Comparison of ENCODE assay signal across 9 cellular contexts in the genomic region with DNA sequence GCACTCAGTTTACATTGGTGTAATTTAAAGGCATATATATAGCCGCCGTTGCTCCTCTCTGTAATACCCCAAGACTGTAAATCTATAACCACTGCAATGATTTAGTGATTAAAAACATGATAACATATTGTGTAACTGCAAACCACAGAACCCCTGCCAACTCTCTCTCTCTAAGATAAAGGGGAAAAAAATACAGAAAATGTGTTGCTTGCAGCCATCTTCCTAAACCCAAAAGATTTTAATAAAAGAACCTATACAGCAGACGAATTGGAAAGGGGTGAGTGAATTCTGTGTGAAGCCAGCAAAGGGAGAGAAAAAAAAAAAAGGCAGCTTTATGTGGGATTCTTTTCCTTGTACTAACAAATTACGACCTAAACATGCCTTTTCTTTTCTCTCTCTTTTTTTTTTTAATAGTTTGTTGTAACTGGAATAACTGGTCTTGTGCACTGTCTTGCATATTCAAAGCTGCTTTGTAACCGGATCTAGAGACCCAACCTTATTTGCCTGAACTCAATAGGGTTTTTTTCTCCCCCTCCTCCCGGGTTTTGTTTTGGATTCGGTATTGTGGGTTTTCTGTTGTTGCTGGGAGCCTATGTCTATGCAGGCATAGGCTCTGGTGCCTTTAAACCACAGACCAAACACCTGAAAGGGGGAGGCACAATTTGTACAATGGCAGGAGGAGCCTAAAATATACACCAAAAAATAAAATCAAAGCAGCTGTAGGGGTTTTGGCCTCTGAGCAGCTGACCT. TPM values are rescaled to one million over a fixed set of nuclear protein-coding genes. Genes with fewer than 3 reads are reported as not detected.
DNase-seq lines count a peak whose midpoint lies in the region; ATAC-seq, FAIRE-seq and TF ChIP-seq lines count a peak whose summit lies in the region.
"Had no signal": no experiment of that assay in that cellular context is flagged by ENCODE, and none has a peak within 500 bp of the region (broad histone marks: within the 10 kb centered on the region; RNA-seq: fewer than 3 reads in every experiment).

No MANE protein-coding gene starts in this region.

- H4K20me1 ChIP-seq in Loucy (ENCODE audit: insufficient read depth, low read length, poor library complexity, severe bottlenecking) (peaks cover 15% of the 10 kb centered on the region), mammary epithelial cell (ENCODE audit: insufficient read depth, low read length) (no peaks in the 10 kb centered on the region)

- no peak for ATAC-seq in GM19328 (IDR thresholded peaks at IDR 0.05; ENCODE audit: unreplicated experiment)

- H3K4me3 ChIP-seq in AG09309 (ENCODE audit: control insufficient read depth, low read depth, low read length) = peak overlapping the region; percentile 69
- peak overlapping the region; percentile 84 for H3K4me3 ChIP-seq in Loucy (ENCODE audit: low read length, poor library complexity, severe bottlenecking)
- peak overlapping the region in 1 of 3 experiments; percentile 30 for H3K4me3 ChIP-seq in mammary epithelial cell (replicated peaks in 1 of 3; ENCODE audit: insufficient read depth in 1 of 3, low read depth in 2 of 3, low read length in 3 of 3)
- H3K4me3 ChIP-seq in mesodermal cell (ENCODE audit: extremely low read depth, insufficient read depth, low read length, poor library complexity, severe bottlenecking) = peak overlapping the region; percentile 65

- TF ChIP-seq POLR2A in GM12891 (IDR thresholded peaks at IDR 0.05; ENCODE audit: low read depth, low read length) = no peak

- dilution Hi-C loops in mammary epithelial cell (cut with HindIII; ENCODE audit: low sequenced_read_pairs) = no loop called here

- DNase-seq in AG09309 (ENCODE audit: low read depth) = no peak
- peak; percentile 60 for DNase-seq in mammary epithelial cell
- DNase-seq in hippocampal formation (lab: John Stamatoyannopoulos, UW) = no peak
- DNase-seq in ACHN = no peak
- DNase-seq in GM12891 (ENCODE audit: insufficient read length, low spot score) = no peak
- DNase-seq: cerebellar nuclear complex had no signal

- H2AFZ ChIP-seq in Loucy (ENCODE audit: low read length) (no peak overlapping the region), mammary epithelial cell (ENCODE audit: low read depth, low read length) (no peak overlapping the region)

- no TSS peak for BruUV-seq in mammary epithelial cell (replicated peaks; lab: Mats Ljungman, UMichigan)

- H3K4me2 ChIP-seq in Loucy (ENCODE audit: low read depth, low read length, poor library complexity, severe bottlenecking) = peak overlapping the region; percentile 81
- peak overlapping the region; percentile 55 for H3K4me2 ChIP-seq in mammary epithelial cell (ENCODE audit: insufficient read depth, low read depth, low read length)

- H3K79me2 ChIP-seq in Loucy (ENCODE audit: insufficient read depth, low read length) (peaks cover 48% of the 10 kb centered on the region; the same call in 1 of the 2 replicates), mammary epithelial cell (ENCODE audit: insufficient read depth, low read length) (peaks cover 80% of the 10 kb centered on the region)

- H3K9ac ChIP-seq in Loucy (ENCODE audit: low read depth, low read length, poor library complexity, severe bottlenecking) = no peak overlapping the region
- H3K9ac ChIP-seq in mammary epithelial cell (ENCODE audit: insufficient read depth, low read length) = no peak overlapping the region

- H3K27ac ChIP-seq in mammary epithelial cell (ENCODE audit: insufficient read depth, low read depth, low read length) (peak overlapping the region; percentile 26), mesodermal cell (ENCODE audit: low read depth, low read length, severe bottlenecking) (peak overlapping the region; percentile 19)

- H3K4me1 ChIP-seq in Loucy (ENCODE audit: insufficient read depth, low read length, poor library complexity, severe bottlenecking) (peaks cover 42% of the 10 kb centered on the region), mammary epithelial cell (ENCODE audit: insufficient read depth, low read length) (peaks cover 45% of the 10 kb centered on the region), mesodermal cell (ENCODE audit: control insufficient read depth, insufficient read depth, low read length, poor library complexity, severe bottlenecking) (peaks cover 60% of the 10 kb centered on the region)

- in situ Hi-C loops in mammary epithelial cell (cut with MboI; ENCODE audit: low sequenced_read_pairs in 2 of 2) (no loop called here), ACHN (cut with HindIII; ENCODE audit: low pct_ligation_motif_present, low pct_unique_long_range_greater_than_20kb, low sequenced_read_pairs) (no loop called here)

- H3K36me3 ChIP-seq in Loucy (ENCODE audit: insufficient read depth, low read length) (no peaks in the 10 kb centered on the region), mammary epithelial cell (ENCODE audit: insufficient read depth, low read length) (no peaks in the 10 kb centered on the region), mesodermal cell (ENCODE audit: control insufficient read depth, insufficient read depth, low read length) (no peaks in the 10 kb centered on the region)

- H3K9me2 ChIP-seq in Loucy (replicated peaks; ENCODE audit: low read depth, low read length) = no peaks in the 10 kb centered on the region

- WGBS in mammary epithelial cell (ENCODE audit: low coverage, missing lambda C conversion rate) = 46% methylated on average over 6 of the region's 7 CpGs
- no CpG with 5 or more reads among the region's 7 CpGs for WGBS in mesodermal cell (ENCODE audit: insufficient coverage in 2 of 2), 2 experiments

- intact Hi-C loops in mammary epithelial cell (cut with micrococcal nuclease) = loop anchor here (2.0 to 10.0 kb wide), 3 partner anchors 222 to 820 kb away; no protein-coding TSS in a partner anchor

- TF ChIP-seq CTCF in AG09309 (IDR thresholded peaks at IDR 0.05; ENCODE audit: control insufficient read depth, insufficient read depth, low read depth, low read length, missing control alignments) (no peak), Loucy (conservative IDR thresholded peaks at IDR 0.05; ENCODE audit: low read length) (no peak), mammary epithelial cell (conservative IDR thresholded peaks at IDR 0.05 in 1 of 2, IDR thresholded peaks at IDR 0.05 in 1 of 2; ENCODE audit: extremely low read depth in 1 of 2, insufficient read depth in 1 of 2, low read depth in 1 of 2, low read length in 2 of 2) (no peak)

- no peaks in the 10 kb centered on the region for H3F3A ChIP-seq in Loucy (ENCODE audit: low read depth)

- peaks cover 5% of the 10 kb centered on the region for H3K27me3 ChIP-seq in Loucy (ENCODE audit: insufficient read depth, low read length, poor library complexity, severe bottlenecking)
- H3K27me3 ChIP-seq in mammary epithelial cell (ENCODE audit: insufficient read depth, low read length) = no peaks in the 10 kb centered on the region

- CTCF ChIA-PET in mammary epithelial cell (lab: Charles Lee; ENCODE audit: low non-redundant PET) = interaction anchor here (0.6 kb wide), 1 partner anchor 65 kb away, joined by 4 read pairs; no protein-coding TSS in a partner anchor

- no peaks in the 10 kb centered on the region for H3K9me3 ChIP-seq in Loucy (ENCODE audit: insufficient read depth, low read depth, low read length)
- H3K9me3 ChIP-seq in mammary epithelial cell (replicated peaks; ENCODE audit: insufficient read depth, low read length) = no peaks in the 10 kb centered on the region
- no peaks in the 10 kb centered on the region for H3K9me3 ChIP-seq in mesodermal cell (ENCODE audit: control insufficient read depth, low read length)

- FAIRE-seq in GM12891 (lab: Jason Lieb, UNC) = no peak

TF ChIP-seq in GM12891, 5 proteins besides CTCF, POLR2A, EP300 and RAD21:
- no peak for TF ChIP-seq POU2F2 (IDR thresholded peaks at IDR 0.05; ENCODE audit: low read depth, low read length)
- no peak for TF ChIP-seq SPI1 (IDR thresholded peaks at IDR 0.05; ENCODE audit: low read depth, low read length)
- TF ChIP-seq TAF1 (IDR thresholded peaks at IDR 0.05; ENCODE audit: low read depth, low read length) = no peak

RNA-seq across cellular contexts. Expression of a gene that starts 7.0 kb away (rescaled TPM):
- total RNA-seq in mammary epithelial cell = 10 to 100 TPM in 1 of 2 donors, 1 to 10 TPM in 1; 6.7 to 11.3 TPM
- polyA plus RNA-seq in mammary epithelial cell = 1.5 TPM
- polyA minus RNA-seq in mammary epithelial cell = 11.4 TPM
- 5.9 TPM for polyA plus RNA-seq in mesodermal cell (2013, experiment 1 of 2)
- polyA plus RNA-seq in mesodermal cell (2013, experiment 2 of 2) = 4.4 TPM
- polyA plus RNA-seq in GM12891 (2012; ENCODE audit: low read depth, missing spikeins) = 2.8 TPM
